19 cellular contexts compared by ENCODE assay signal in the genomic region with DNA sequence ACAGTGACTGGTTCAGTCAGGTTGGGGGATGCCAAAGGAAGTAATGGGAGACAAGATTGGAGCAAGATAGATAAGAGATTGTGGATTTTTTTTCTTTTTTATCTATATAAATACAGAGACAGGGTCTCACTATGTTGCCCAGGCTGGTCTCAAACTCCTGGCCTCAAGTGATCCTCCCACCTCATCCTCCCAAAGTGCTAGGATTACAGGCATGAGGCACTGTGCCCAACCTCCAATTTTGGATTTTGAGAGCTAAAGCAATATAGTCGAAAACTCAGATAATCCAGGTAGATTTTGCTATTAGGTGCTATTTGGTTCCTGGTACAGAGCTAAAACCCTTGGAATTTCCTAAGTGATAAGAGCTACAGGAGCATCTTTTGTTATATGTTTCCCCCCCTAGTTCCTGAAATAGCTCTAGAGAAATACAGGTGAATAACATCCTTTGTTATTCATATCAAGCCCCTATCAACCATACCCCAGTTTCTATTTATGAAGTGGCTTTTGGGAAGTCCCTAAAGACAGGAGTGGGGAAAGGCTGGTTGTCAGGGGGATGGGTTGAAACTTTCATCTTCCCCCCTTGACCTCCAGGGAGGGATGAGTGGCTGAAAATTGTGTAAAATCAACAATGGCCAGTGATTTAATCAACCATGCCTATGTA.
"Had no signal": no experiment of that assay in that cellular context is flagged by ENCODE, and none has a peak within 500 bp of the region (broad histone marks: within the 10 kb centered on the region; RNA-seq: fewer than 3 reads in every experiment).

No MANE protein-coding gene starts in this region.

- H3K27me3 Mint-ChIP-seq: activated B cell treated with CpG ODN at 0.5 μM for 24 hours; activated CD4-positive, alpha-beta T cell treated with anti-CD3 and anti-CD28 coated beads, Interleukin-2, amount 10 ng/mL, durations not matched to agents 24 days and 14 days; activated naive CD4-positive, alpha-beta T cell treated with anti-CD3 and anti-CD28 coated beads, Interleukin-2, amount 50 U/mL, for 24 hours; dendritic cell treated with granulocyte-macrophage colony-stimulating factor and Interleukin-4, amounts not matched to agents 40 ng/mL and 50 ng/mL, for 4 days; stimulated activated memory B cell treated with anti-CD40 and anti-IgM and Interleukin-4, amounts not matched to agents 10 μg/mL and 1 μg/mL and 100 μg/mL, for 72 hours; T-cell had no signal

- H3K27ac Mint-ChIP-seq: activated B cell treated with CpG ODN at 0.5 μM for 24 hours; activated CD4-positive, alpha-beta T cell treated with anti-CD3 and anti-CD28 coated beads, Interleukin-2, amount 10 ng/mL, durations not matched to agents 24 days and 14 days; activated naive CD4-positive, alpha-beta T cell treated with anti-CD3 and anti-CD28 coated beads, Interleukin-2, amount 50 U/mL, for 24 hours; dendritic cell treated with granulocyte-macrophage colony-stimulating factor and Interleukin-4, amounts not matched to agents 40 ng/mL and 50 ng/mL, for 4 days; natural killer cell; stimulated activated memory B cell treated with anti-CD40 and anti-IgM and Interleukin-4, amounts not matched to agents 10 μg/mL and 1 μg/mL and 100 μg/mL, for 72 hours; T-cell had no signal

- H3K9me3 ChIP-seq: gastrocnemius medialis, sigmoid colon, thoracic aorta, upper lobe of right lung had no signal

- H3K4me3 Mint-ChIP-seq: activated B cell treated with CpG ODN at 0.5 μM for 24 hours; activated CD4-positive, alpha-beta T cell treated with anti-CD3 and anti-CD28 coated beads, Interleukin-2, amount 10 ng/mL, durations not matched to agents 24 days and 14 days; activated naive CD4-positive, alpha-beta T cell treated with anti-CD3 and anti-CD28 coated beads, Interleukin-2, amount 50 U/mL, for 24 hours; dendritic cell treated with granulocyte-macrophage colony-stimulating factor and Interleukin-4, amounts not matched to agents 40 ng/mL and 50 ng/mL, for 4 days; natural killer cell; stimulated activated memory B cell treated with anti-CD40 and anti-IgM and Interleukin-4, amounts not matched to agents 10 μg/mL and 1 μg/mL and 100 μg/mL, for 72 hours; T-cell had no signal

- H3K4me3 ChIP-seq: gastrocnemius medialis, sigmoid colon, thoracic aorta, upper lobe of right lung had no signal

- H3K9me3 Mint-ChIP-seq: dendritic cell treated with granulocyte-macrophage colony-stimulating factor and Interleukin-4, amounts not matched to agents 40 ng/mL and 50 ng/mL, for 4 days had no signal

- H3K36me3 ChIP-seq: gastrocnemius medialis, sigmoid colon, thoracic aorta, upper lobe of right lung had no signal

- DNase-seq: activated B cell treated with CpG ODN at 0.5 μM for 24 hours; activated CD4-positive, alpha-beta T cell treated with anti-CD3 and anti-CD28 coated beads, Interleukin-2, amount 10 ng/mL, durations not matched to agents 24 days and 14 days; activated CD8-positive, alpha-beta memory T cell treated with anti-CD3 and anti-CD28 coated beads for 24 hours; activated CD8-positive, alpha-beta memory T cell treated with anti-CD3 and anti-CD28 coated beads, Interleukin-2, amount 50 U/mL, for 48 hours; activated effector memory CD4-positive, alpha-beta T cell treated with anti-CD3 and anti-CD28 coated beads, Interleukin-2, amount 50 U/mL, for 16 hours; activated T-cell treated with anti-CD3 and anti-CD28 coated beads, Interleukin-2, amount 50 U/mL, for 48 hours; effector CD8-positive, alpha-beta T cell; gastrocnemius medialis; head of caudate nucleus; natural killer cell; sigmoid colon; stimulated activated CD4-positive, alpha-beta T cell treated with anti-CD3 and anti-CD28 coated beads, Interleukin-4, amount 100 ng/mL, for 24 hours; T-cell; upper lobe of right lung had no signal

- H3K27me3 ChIP-seq: gastrocnemius medialis, sigmoid colon, upper lobe of right lung had no signal

- H3K4me1 Mint-ChIP-seq: activated B cell treated with CpG ODN at 0.5 μM for 24 hours; activated CD4-positive, alpha-beta T cell treated with anti-CD3 and anti-CD28 coated beads, Interleukin-2, amount 10 ng/mL, durations not matched to agents 24 days and 14 days; activated naive CD4-positive, alpha-beta T cell treated with anti-CD3 and anti-CD28 coated beads, Interleukin-2, amount 50 U/mL, for 24 hours; natural killer cell; stimulated activated memory B cell treated with anti-CD40 and anti-IgM and Interleukin-4, amounts not matched to agents 10 μg/mL and 1 μg/mL and 100 μg/mL, for 72 hours; T-cell had no signal

- H3K36me3 Mint-ChIP-seq: activated naive CD4-positive, alpha-beta T cell treated with anti-CD3 and anti-CD28 coated beads, Interleukin-2, amount 50 U/mL, for 24 hours; natural killer cell; stimulated activated memory B cell treated with anti-CD40 and anti-IgM and Interleukin-4, amounts not matched to agents 10 μg/mL and 1 μg/mL and 100 μg/mL, for 72 hours; T-cell had no signal

- H3K27ac ChIP-seq: gastrocnemius medialis, sigmoid colon, thoracic aorta, upper lobe of right lung had no signal

- H3K4me1 ChIP-seq: gastrocnemius medialis, sigmoid colon, upper lobe of right lung had no signal

- ATAC-seq: esophagus mucosa; gastrocnemius medialis; natural killer cell; stimulated activated memory B cell treated with anti-CD40 and anti-IgM and Interleukin-4, amounts not matched to agents 10 μg/mL and 1 μg/mL and 100 μg/mL, for 72 hours; T-cell; upper lobe of right lung had no signal
